In the genomic region with DNA sequence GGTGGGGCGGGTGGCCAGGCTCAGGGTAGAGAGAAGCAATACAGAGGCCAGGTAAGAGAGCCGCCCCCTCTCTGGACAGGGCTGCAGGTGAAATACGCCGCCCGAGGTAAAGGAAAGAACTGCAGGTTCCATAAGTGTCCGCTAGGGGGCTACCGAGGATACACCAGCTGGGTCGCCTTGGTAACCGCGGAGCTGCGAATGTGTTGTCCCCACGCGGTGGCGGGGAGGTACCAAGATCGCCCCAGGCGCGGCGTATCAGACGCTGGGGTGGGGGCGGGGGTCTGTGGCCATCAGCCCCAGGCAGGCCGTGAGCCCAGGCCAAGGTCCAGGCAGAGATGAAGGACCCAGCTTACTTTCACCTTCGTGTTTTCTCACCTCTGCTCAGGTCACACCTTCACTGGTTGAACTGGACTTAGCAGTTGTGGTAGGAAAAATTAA, we compare ENCODE assay signal across 1 cellular context.
TF ChIP-seq lines count a peak whose summit lies in the region.

No MANE protein-coding gene starts in this region.

TF ChIP-seq in H1, 55 proteins besides CTCF, POLR2A, EP300 and RAD21 (continued from another document):
- TF ChIP-seq HDAC6 (IDR thresholded peaks at IDR 0.05; ENCODE audit: low read depth, low read length) (no peak), TCF12 (IDR thresholded peaks at IDR 0.05; ENCODE audit: low read depth, low read length) (peak; percentile 84; the same call in 1 of the 2 replicates), TAF7 (optimal IDR thresholded peaks at IDR 0.05; ENCODE audit: borderline replicate concordance, low read depth, low read length) (peak; percentile 70), HDAC2 (IDR thresholded peaks at IDR 0.05; ENCODE audit: borderline replicate concordance in 1 of 2, low read depth in 2 of 2, low read length in 2 of 2) (0 out of 4 replicates have a peak, but pooled peaks of 1 of the 2 experiments have one; percentile 13), SRF (IDR thresholded peaks at IDR 0.05; ENCODE audit: low read depth, low read length) (no peak), KDM4A (IDR thresholded peaks at IDR 0.05; ENCODE audit: low read depth, low read length, severe bottlenecking) (peak; percentile 46), GABPA (IDR thresholded peaks at IDR 0.05; ENCODE audit: borderline replicate concordance, insufficient read depth, low read length) (peak; percentile 40; the same call in 1 of the 2 replicates), TBP (IDR thresholded peaks at IDR 0.05; ENCODE audit: low read depth, low read length) (no peak), CBX8 (IDR thresholded peaks at IDR 0.05; ENCODE audit: borderline replicate concordance, low read depth, low read length) (no peak), MAFK (IDR thresholded peaks at IDR 0.05; ENCODE audit: low read depth, low read length) (no peak), RBBP5 (IDR thresholded peaks at IDR 0.05; ENCODE audit: borderline replicate concordance, low read depth, low read length) (peak; percentile 54; the same call in 1 of the 2 replicates), BACH1 (IDR thresholded peaks at IDR 0.05; ENCODE audit: low read length) (no peak)
- TF ChIP-seq, protein P1, sequence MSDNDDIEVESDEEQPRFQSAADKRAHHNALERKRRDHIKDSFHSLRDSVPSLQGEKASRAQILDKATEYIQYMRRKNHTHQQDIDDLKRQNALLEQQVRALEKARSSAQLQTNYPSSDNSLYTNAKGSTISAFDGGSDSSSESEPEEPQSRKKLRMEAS (IDR thresholded peaks at IDR 0.05) = peak; percentile 91
- TF ChIP-seq, protein P2, sequence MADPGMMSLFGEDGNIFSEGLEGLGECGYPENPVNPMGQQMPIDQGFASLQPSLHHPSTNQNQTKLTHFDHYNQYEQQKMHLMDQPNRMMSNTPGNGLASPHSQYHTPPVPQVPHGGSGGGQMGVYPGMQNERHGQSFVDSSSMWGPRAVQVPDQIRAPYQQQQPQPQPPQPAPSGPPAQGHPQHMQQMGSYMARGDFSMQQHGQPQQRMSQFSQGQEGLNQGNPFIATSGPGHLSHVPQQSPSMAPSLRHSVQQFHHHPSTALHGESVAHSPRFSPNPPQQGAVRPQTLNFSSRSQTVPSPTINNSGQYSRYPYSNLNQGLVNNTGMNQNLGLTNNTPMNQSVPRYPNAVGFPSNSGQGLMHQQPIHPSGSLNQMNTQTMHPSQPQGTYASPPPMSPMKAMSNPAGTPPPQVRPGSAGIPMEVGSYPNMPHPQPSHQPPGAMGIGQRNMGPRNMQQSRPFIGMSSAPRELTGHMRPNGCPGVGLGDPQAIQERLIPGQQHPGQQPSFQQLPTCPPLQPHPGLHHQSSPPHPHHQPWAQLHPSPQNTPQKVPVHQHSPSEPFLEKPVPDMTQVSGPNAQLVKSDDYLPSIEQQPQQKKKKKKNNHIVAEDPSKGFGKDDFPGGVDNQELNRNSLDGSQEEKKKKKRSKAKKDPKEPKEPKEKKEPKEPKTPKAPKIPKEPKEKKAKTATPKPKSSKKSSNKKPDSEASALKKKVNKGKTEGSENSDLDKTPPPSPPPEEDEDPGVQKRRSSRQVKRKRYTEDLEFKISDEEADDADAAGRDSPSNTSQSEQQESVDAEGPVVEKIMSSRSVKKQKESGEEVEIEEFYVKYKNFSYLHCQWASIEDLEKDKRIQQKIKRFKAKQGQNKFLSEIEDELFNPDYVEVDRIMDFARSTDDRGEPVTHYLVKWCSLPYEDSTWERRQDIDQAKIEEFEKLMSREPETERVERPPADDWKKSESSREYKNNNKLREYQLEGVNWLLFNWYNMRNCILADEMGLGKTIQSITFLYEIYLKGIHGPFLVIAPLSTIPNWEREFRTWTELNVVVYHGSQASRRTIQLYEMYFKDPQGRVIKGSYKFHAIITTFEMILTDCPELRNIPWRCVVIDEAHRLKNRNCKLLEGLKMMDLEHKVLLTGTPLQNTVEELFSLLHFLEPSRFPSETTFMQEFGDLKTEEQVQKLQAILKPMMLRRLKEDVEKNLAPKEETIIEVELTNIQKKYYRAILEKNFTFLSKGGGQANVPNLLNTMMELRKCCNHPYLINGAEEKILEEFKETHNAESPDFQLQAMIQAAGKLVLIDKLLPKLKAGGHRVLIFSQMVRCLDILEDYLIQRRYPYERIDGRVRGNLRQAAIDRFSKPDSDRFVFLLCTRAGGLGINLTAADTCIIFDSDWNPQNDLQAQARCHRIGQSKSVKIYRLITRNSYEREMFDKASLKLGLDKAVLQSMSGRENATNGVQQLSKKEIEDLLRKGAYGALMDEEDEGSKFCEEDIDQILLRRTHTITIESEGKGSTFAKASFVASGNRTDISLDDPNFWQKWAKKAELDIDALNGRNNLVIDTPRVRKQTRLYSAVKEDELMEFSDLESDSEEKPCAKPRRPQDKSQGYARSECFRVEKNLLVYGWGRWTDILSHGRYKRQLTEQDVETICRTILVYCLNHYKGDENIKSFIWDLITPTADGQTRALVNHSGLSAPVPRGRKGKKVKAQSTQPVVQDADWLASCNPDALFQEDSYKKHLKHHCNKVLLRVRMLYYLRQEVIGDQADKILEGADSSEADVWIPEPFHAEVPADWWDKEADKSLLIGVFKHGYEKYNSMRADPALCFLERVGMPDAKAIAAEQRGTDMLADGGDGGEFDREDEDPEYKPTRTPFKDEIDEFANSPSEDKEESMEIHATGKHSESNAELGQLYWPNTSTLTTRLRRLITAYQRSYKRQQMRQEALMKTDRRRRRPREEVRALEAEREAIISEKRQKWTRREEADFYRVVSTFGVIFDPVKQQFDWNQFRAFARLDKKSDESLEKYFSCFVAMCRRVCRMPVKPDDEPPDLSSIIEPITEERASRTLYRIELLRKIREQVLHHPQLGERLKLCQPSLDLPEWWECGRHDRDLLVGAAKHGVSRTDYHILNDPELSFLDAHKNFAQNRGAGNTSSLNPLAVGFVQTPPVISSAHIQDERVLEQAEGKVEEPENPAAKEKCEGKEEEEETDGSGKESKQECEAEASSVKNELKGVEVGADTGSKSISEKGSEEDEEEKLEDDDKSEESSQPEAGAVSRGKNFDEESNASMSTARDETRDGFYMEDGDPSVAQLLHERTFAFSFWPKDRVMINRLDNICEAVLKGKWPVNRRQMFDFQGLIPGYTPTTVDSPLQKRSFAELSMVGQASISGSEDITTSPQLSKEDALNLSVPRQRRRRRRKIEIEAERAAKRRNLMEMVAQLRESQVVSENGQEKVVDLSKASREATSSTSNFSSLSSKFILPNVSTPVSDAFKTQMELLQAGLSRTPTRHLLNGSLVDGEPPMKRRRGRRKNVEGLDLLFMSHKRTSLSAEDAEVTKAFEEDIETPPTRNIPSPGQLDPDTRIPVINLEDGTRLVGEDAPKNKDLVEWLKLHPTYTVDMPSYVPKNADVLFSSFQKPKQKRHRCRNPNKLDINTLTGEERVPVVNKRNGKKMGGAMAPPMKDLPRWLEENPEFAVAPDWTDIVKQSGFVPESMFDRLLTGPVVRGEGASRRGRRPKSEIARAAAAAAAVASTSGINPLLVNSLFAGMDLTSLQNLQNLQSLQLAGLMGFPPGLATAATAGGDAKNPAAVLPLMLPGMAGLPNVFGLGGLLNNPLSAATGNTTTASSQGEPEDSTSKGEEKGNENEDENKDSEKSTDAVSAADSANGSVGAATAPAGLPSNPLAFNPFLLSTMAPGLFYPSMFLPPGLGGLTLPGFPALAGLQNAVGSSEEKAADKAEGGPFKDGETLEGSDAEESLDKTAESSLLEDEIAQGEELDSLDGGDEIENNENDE (IDR thresholded peaks at IDR 0.05; ENCODE audit: insufficient replicate concordance, low read length) = no peak
- TF ChIP-seq, protein P3, sequence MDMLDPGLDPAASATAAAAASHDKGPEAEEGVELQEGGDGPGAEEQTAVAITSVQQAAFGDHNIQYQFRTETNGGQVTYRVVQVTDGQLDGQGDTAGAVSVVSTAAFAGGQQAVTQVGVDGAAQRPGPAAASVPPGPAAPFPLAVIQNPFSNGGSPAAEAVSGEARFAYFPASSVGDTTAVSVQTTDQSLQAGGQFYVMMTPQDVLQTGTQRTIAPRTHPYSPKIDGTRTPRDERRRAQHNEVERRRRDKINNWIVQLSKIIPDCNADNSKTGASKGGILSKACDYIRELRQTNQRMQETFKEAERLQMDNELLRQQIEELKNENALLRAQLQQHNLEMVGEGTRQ (IDR thresholded peaks at IDR 0.05; ENCODE audit: low read length) = no peak
